ENCODE assay signal across 16 cellular contexts in genomic region chr13:26324294-26324693, GRCh38.
A peak's percentile ranks its signal among the peaks of the same experiment; 100 is the strongest.
DNase-seq lines count a peak whose midpoint lies in the region; ATAC-seq and TF ChIP-seq lines count a peak whose summit lies in the region.
"Had no signal": no experiment of that assay in that cellular context is flagged by ENCODE, and none has a peak within 500 bp of the region (broad histone marks: within the 10 kb centered on the region; RNA-seq: fewer than 3 reads in every experiment).

No MANE protein-coding gene starts in this region.

- H3K9ac ChIP-seq in skeletal muscle tissue (ENCODE audit: low read depth in 1 of 3, low read length in 3 of 3) = no peak overlapping the region
- H3K9ac ChIP-seq: BLaER1 treated with 17β-estradiol and CSF1 and Interleukin-3, amounts not matched to agents 10 nM and 100 nM had no signal

- intact Hi-C loops in cardiac septum (cut with DNase I) = no loop called here

- no peaks in the 10 kb centered on the region for H3K27me3 Mint-ChIP-seq in memory B cell
- H3K27me3 Mint-ChIP-seq: CD4-positive, CD25-positive, alpha-beta regulatory T cell had no signal

- H3K27ac ChIP-seq in cardiac muscle cell = peak overlapping the region; percentile 62
- peak overlapping the region; percentile 72 for H3K27ac ChIP-seq in skeletal muscle tissue (ENCODE audit: low read depth, low read length)
- H3K27ac ChIP-seq: BLaER1 treated with 17β-estradiol and CSF1 and Interleukin-3, amounts not matched to agents 10 nM and 100 nM; HL-60 had no signal

- H3K36me3 ChIP-seq in cardiac muscle cell = no peaks in the 10 kb centered on the region
- no peaks in the 10 kb centered on the region for H3K36me3 ChIP-seq in skeletal muscle tissue (ENCODE audit: control insufficient read depth in 3 of 3, insufficient read depth in 3 of 3, low read length in 3 of 3)

- H3K9me3 ChIP-seq in cardiac muscle cell (ENCODE audit: low read depth) (no peaks in the 10 kb centered on the region), skeletal muscle tissue (ENCODE audit: control insufficient read depth in 3 of 3, low read length in 3 of 3) (no peaks in the 10 kb centered on the region)

- H3K9me3 Mint-ChIP-seq in memory B cell = peaks cover 3% of the 10 kb centered on the region
- H3K9me3 Mint-ChIP-seq: H9 had no signal

- TF ChIP-seq CTCF in cardiac muscle cell (IDR thresholded peaks at IDR 0.05; ENCODE audit: low read depth, low read length) = no peak

- no peak overlapping the region for H3K4me3 Mint-ChIP-seq in memory B cell
- H3K4me3 Mint-ChIP-seq: CD4-positive, CD25-positive, alpha-beta regulatory T cell; H9 had no signal

- H3K27me3 ChIP-seq in cardiac muscle cell (no peaks in the 10 kb centered on the region), skeletal muscle tissue (ENCODE audit: control insufficient read depth in 3 of 3, insufficient read depth in 3 of 3, low read length in 3 of 3) (no peaks in the 10 kb centered on the region)
- H3K27me3 ChIP-seq: BLaER1 treated with 17β-estradiol and CSF1 and Interleukin-3, amounts not matched to agents 10 nM and 100 nM had no signal

- ATAC-seq in memory B cell (ENCODE audit: low read depth) (no peak), HG03280 (IDR thresholded peaks at IDR 0.05; ENCODE audit: unreplicated experiment) (no peak), GM18498 (IDR thresholded peaks at IDR 0.05; ENCODE audit: unreplicated experiment) (no peak)

- no peak overlapping the region for H3K4me3 ChIP-seq in cardiac muscle cell
- H3K4me3 ChIP-seq in skeletal muscle tissue (ENCODE audit: low read length in 3 of 3) = no peak overlapping the region
- H3K4me3 ChIP-seq: BLaER1 treated with 17β-estradiol and CSF1 and Interleukin-3, amounts not matched to agents 10 nM and 100 nM had no signal

- DNase-seq in cardiac muscle cell (ENCODE audit: low read depth in 1 of 2, low spot score in 1 of 2) = no peak
- no peak for DNase-seq in cardiac septum (ENCODE audit: low spot score)
- DNase-seq in cerebellar cortex (ENCODE audit: low spot score) = peak; percentile 12
- DNase-seq in memory B cell (ENCODE audit: low spot score in 2 of 2) = no peak
- DNase-seq in HK-2 (ENCODE audit: unreplicated experiment) = no peak
- DNase-seq: ACHN; CD4-positive, CD25-positive, alpha-beta regulatory T cell; DMS53; GF-D8; GOT3; H9 had no signal

- peaks cover 26% of the 10 kb centered on the region for H3K4me1 Mint-ChIP-seq in memory B cell

- H3K36me3 Mint-ChIP-seq in memory B cell = peaks cover 8% of the 10 kb centered on the region

- peaks cover 32% of the 10 kb centered on the region for H3K4me1 ChIP-seq in cardiac muscle cell (ENCODE audit: low read depth)
- H3K4me1 ChIP-seq in skeletal muscle tissue (ENCODE audit: control insufficient read depth in 3 of 3, insufficient read depth in 3 of 3, low read length in 3 of 3) = peaks cover 10 to 20% (median 15%) of the 10 kb centered on the region in 3 donors

- H3K27ac Mint-ChIP-seq in memory B cell = peak overlapping the region; percentile 33
- H3K27ac Mint-ChIP-seq: CD4-positive, CD25-positive, alpha-beta regulatory T cell; H9 had no signal
